Comparison of ENCODE assay signal across 17 cellular contexts in the genomic region with DNA sequence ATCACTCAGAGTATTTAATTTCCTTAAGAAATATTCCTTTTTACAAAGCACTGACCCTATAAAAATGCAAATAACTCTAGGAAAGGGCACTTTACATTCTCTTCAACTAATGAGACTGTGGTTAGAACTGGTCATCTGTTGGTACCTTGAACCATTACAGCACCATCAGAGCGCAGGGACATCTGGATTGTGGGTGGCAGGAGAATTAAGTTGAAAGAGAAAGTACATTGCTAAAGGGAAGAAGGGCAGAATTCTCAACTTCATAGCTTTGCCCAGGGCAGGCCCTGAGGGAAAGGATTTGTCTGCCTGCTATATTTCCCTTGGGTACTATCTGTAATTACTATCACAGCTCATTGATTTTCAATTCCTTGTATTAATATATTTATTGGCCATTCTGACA.
DNase-seq lines count a peak whose midpoint lies in the region; ATAC-seq and TF ChIP-seq lines count a peak whose summit lies in the region.
"Had no signal": no experiment of that assay in that cellular context is flagged by ENCODE, and none has a peak within 500 bp of the region (broad histone marks: within the 10 kb centered on the region; RNA-seq: fewer than 3 reads in every experiment).

No MANE protein-coding gene starts in this region.

- H3K27me3 ChIP-seq in SJSA1 (replicated peaks) (no peaks in the 10 kb centered on the region), tibial artery (no peaks in the 10 kb centered on the region)
- H3K27me3 ChIP-seq: MG63 had no signal

- H3K27me3 Mint-ChIP-seq in natural killer cell (ENCODE audit: low read depth in 2 of 2), result no peaks in the 10 kb centered on the region
- H3K27me3 Mint-ChIP-seq in natural killer cell treated with Interleukin-12 subunit alpha and Interleukin-12 subunit beta and Interleukin-15 and Interleukin-18, amount 100 ng/mL, for 72 hours, result no peaks in the 10 kb centered on the region

- no peaks in the 10 kb centered on the region for H3K9me3 Mint-ChIP-seq in natural killer cell
- no peaks in the 10 kb centered on the region for H3K9me3 Mint-ChIP-seq in natural killer cell treated with Interleukin-12 subunit alpha and Interleukin-12 subunit beta and Interleukin-15 and Interleukin-18, amount 100 ng/mL, for 72 hours

- intact Hi-C loops in natural killer cell (cut with micrococcal nuclease) (no loop called here), tibial artery (cut with DNase I; ENCODE audit: low total_unique reads) (no loop called here)

- peak overlapping the region; percentile 23 for H3K4me3 Mint-ChIP-seq in natural killer cell
- no peak overlapping the region for H3K4me3 Mint-ChIP-seq in natural killer cell treated with Interleukin-12 subunit alpha and Interleukin-12 subunit beta and Interleukin-15 and Interleukin-18, amount 100 ng/mL, for 72 hours

- no peak overlapping the region for H3K4me3 ChIP-seq in SJSA1
- H3K4me3 ChIP-seq in tibial artery, result no peak overlapping the region
- H3K4me3 ChIP-seq: K562, MG63 had no signal

- H3K9me3 ChIP-seq in SJSA1 (replicated peaks) (no peaks in the 10 kb centered on the region), tibial artery (no peaks in the 10 kb centered on the region)
- H3K9me3 ChIP-seq: MG63 had no signal

- peaks cover 48% of the 10 kb centered on the region for H3K4me1 ChIP-seq in SJSA1 (replicated peaks)
- peaks cover 0 to 16% (median 0%) of the 10 kb centered on the region in 4 donors for H3K4me1 ChIP-seq in tibial artery

- H3K36me3 Mint-ChIP-seq in natural killer cell, result no peaks in the 10 kb centered on the region
- H3K36me3 Mint-ChIP-seq in natural killer cell treated with Interleukin-12 subunit alpha and Interleukin-12 subunit beta and Interleukin-15 and Interleukin-18, amount 100 ng/mL, for 72 hours, result no peaks in the 10 kb centered on the region

- H3K36me3 ChIP-seq in SJSA1 (no peaks in the 10 kb centered on the region), tibial artery (no peaks in the 10 kb centered on the region)
- H3K36me3 ChIP-seq: MG63 had no signal

- DNase-seq in natural killer cell, result no peak
- DNase-seq in natural killer cell treated with Interleukin-12 subunit alpha and Interleukin-12 subunit beta and Interleukin-15 and Interleukin-18, amount 100 ng/mL, for 72 hours (ENCODE audit: low spot score), result no peak
- no peak for DNase-seq in SJSA1 (ENCODE audit: low read depth in 1 of 2, low spot score in 2 of 2)
- peak; percentile 28 for DNase-seq in iris pigment epithelial cell (ENCODE audit: low read depth)
- no peak for DNase-seq in NCI-H82 (lab: John Stamatoyannopoulos, UW)
- DNase-seq in tibial artery, result no peak
- no peak for DNase-seq in iPS-NIHi7 (ENCODE audit: extremely low spot score)
- DNase-seq: DMS79, GF-D8, MG63, NCI-H1092 treated with DMSO at 0.1 percent for 48 hours, NCI-H1694 treated with DMSO at 0.1 percent for 48 hours, NCI-H446, PC-3, Right ventricle myocardium superior had no signal

- H3K4me1 Mint-ChIP-seq in natural killer cell, result peaks cover 71 to 77% of the 10 kb centered on the region in 2 donors
- H3K4me1 Mint-ChIP-seq in natural killer cell treated with Interleukin-12 subunit alpha and Interleukin-12 subunit beta and Interleukin-15 and Interleukin-18, amount 100 ng/mL, for 72 hours (ENCODE audit: low read depth in 2 of 2), result peaks cover 52 to 54% of the 10 kb centered on the region in 2 donors

- no peak for TF ChIP-seq CTCF in natural killer cell (IDR thresholded peaks at IDR 0.05)
- TF ChIP-seq CTCF in tibial artery (IDR thresholded peaks at IDR 0.05), result no peak

- ATAC-seq in natural killer cell (no peak), HG02884 (IDR thresholded peaks at IDR 0.05; ENCODE audit: unreplicated experiment) (no peak)
- ATAC-seq in natural killer cell treated with Interleukin-12 subunit alpha and Interleukin-12 subunit beta and Interleukin-15 and Interleukin-18, amount 100 ng/mL, for 72 hours, result no peak
- ATAC-seq: K562, PC-3 had no signal

- H3K27ac ChIP-seq in SJSA1, result peak overlapping the region; percentile 66
- no peak overlapping the region for H3K27ac ChIP-seq in tibial artery

- peak overlapping the region; percentile 82 to 83 for H3K27ac Mint-ChIP-seq in natural killer cell
- no peak overlapping the region for H3K27ac Mint-ChIP-seq in natural killer cell treated with Interleukin-12 subunit alpha and Interleukin-12 subunit beta and Interleukin-15 and Interleukin-18, amount 100 ng/mL, for 72 hours

Comparison
In these comparisons a context has a peak if more than half of its experiments do, and no peak if none do; other contexts are left out.
1. H3K27ac Mint-ChIP-seq: peak in natural killer cell (2 of 2); none in natural killer cell treated with Interleukin-12 subunit alpha and Interleukin-12 subunit beta and Interleukin-15 and Interleukin-18, amount 100 ng/mL, for 72 hours (0 of 2).